In genomic region chr6:111417181-111417585, GRCh38 we compare ENCODE assay signal across 1 cellular context.
TF ChIP-seq lines count a peak whose summit lies in the region.

No MANE protein-coding gene starts in this region.

TF ChIP-seq in IMR-90, 13 proteins besides CTCF, POLR2A, EP300 and RAD21 (continued from another document):
- TF ChIP-seq, protein P1, sequence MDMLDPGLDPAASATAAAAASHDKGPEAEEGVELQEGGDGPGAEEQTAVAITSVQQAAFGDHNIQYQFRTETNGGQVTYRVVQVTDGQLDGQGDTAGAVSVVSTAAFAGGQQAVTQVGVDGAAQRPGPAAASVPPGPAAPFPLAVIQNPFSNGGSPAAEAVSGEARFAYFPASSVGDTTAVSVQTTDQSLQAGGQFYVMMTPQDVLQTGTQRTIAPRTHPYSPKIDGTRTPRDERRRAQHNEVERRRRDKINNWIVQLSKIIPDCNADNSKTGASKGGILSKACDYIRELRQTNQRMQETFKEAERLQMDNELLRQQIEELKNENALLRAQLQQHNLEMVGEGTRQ (IDR thresholded peaks at IDR 0.05; ENCODE audit: low read depth, low read length) = no peak
- TF ChIP-seq MXI1 (IDR thresholded peaks at IDR 0.05; ENCODE audit: borderline replicate concordance, low read depth, low read length) (no peak), RFX5 (IDR thresholded peaks at IDR 0.05; ENCODE audit: low read depth, low read length) (no peak), SMC3 (IDR thresholded peaks at IDR 0.05; ENCODE audit: low read depth, low read length) (no peak), BHLHE40 (IDR thresholded peaks at IDR 0.05; ENCODE audit: low read depth, low read length) (no peak)
- TF ChIP-seq, protein P2, sequence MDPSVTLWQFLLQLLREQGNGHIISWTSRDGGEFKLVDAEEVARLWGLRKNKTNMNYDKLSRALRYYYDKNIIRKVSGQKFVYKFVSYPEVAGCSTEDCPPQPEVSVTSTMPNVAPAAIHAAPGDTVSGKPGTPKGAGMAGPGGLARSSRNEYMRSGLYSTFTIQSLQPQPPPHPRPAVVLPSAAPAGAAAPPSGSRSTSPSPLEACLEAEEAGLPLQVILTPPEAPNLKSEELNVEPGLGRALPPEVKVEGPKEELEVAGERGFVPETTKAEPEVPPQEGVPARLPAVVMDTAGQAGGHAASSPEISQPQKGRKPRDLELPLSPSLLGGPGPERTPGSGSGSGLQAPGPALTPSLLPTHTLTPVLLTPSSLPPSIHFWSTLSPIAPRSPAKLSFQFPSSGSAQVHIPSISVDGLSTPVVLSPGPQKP (IDR thresholded peaks at IDR 0.05; ENCODE audit: borderline replicate concordance, low read depth, low read length) = no peak
